Comparison of ENCODE assay signal across 31 cellular contexts in the genomic region with DNA sequence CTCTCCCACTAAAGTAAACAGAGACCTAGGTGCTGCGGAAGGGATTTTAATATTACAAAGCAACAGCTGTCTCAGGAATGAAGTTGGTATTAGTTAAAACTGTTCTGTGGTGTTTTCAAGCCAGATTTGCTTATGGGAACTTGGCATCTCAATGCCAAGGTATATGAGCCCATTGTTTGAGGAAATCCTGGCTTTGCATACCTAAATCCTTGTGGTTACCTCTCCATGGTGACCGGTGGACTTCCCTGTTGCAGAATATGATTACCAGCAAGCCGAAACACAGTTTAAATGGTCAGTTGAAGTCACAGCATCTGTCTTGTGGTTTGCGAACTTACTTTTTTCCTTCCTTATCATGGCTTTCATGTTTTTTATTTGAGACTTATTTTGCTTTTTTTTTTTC.
A peak's percentile ranks its signal among the peaks of the same experiment; 100 is the strongest.
DNase-seq lines count a peak whose midpoint lies in the region; FAIRE-seq and TF ChIP-seq lines count a peak whose summit lies in the region.
"Had no signal": no experiment of that assay in that cellular context is flagged by ENCODE, and none has a peak within 500 bp of the region (broad histone marks: within the 10 kb centered on the region; RNA-seq: fewer than 3 reads in every experiment).

No MANE protein-coding gene starts in this region.

- H3K4me1 ChIP-seq in PC-9 (replicated peaks; ENCODE audit: insufficient read depth): no peaks in the 10 kb centered on the region
- H3K4me1 ChIP-seq: HAP-1, Peyer's patch had no signal

- H3K4me2 ChIP-seq in PC-9: no peak overlapping the region

- no peaks in the 10 kb centered on the region for H3K9me2 ChIP-seq in PC-9 (ENCODE audit: insufficient read depth)

- H3K9me3 ChIP-seq in PC-9 (ENCODE audit: insufficient read depth, low read depth): no peaks in the 10 kb centered on the region
- H3K9me3 ChIP-seq: HAP-1, Peyer's patch had no signal

- H3K27me3 ChIP-seq in PC-9 (ENCODE audit: insufficient read depth, low read depth): no peaks in the 10 kb centered on the region
- H3K27me3 ChIP-seq: Peyer's patch had no signal

- H3K79me2 ChIP-seq in PC-9 (ENCODE audit: low read depth): no peaks in the 10 kb centered on the region

- H2AFZ ChIP-seq in PC-9: no peak overlapping the region
- H2AFZ ChIP-seq: GM23248 had no signal

- H3K4me3 Mint-ChIP-seq in activated T-helper 2 cell treated with anti-CD3 and anti-CD28 coated beads, Interferon-gamma antibody, Interleukin-2, Interleukin-4, amounts not matched to agents 10 μg/mL and 5 μg/mL and 100 μg/mL, durations not matched to agents 14 hours and 24 hours and 36 hours (ENCODE audit: low read depth): no peak overlapping the region
- H3K4me3 Mint-ChIP-seq: CD4-positive, alpha-beta memory T cell; HFFc6 had no signal

- no peaks in the 10 kb centered on the region for H4K20me1 ChIP-seq in PC-9 (ENCODE audit: insufficient read depth)

- no peak for TF ChIP-seq CTCF in PC-9 (conservative IDR thresholded peaks at IDR 0.05)

- no peaks in the 10 kb centered on the region for H3K36me3 Mint-ChIP-seq in activated T-helper 2 cell treated with anti-CD3 and anti-CD28 coated beads, Interferon-gamma antibody, Interleukin-2, Interleukin-4, amounts not matched to agents 10 μg/mL and 5 μg/mL and 100 μg/mL, durations not matched to agents 14 hours and 24 hours and 36 hours (ENCODE audit: low read depth)
- H3K36me3 Mint-ChIP-seq: CD4-positive, alpha-beta memory T cell had no signal

- no peaks in the 10 kb centered on the region for H3K4me1 Mint-ChIP-seq in activated T-helper 2 cell treated with anti-CD3 and anti-CD28 coated beads, Interferon-gamma antibody, Interleukin-2, Interleukin-4, amounts not matched to agents 10 μg/mL and 5 μg/mL and 100 μg/mL, durations not matched to agents 14 hours and 24 hours and 36 hours (ENCODE audit: low read depth)
- H3K4me1 Mint-ChIP-seq: CD4-positive, alpha-beta memory T cell had no signal

- no peak overlapping the region for H3K27ac ChIP-seq in PC-9
- H3K27ac ChIP-seq: GM23248, Peyer's patch, SK-N-MC had no signal

- FAIRE-seq in urothelium cell line (lab: Jason Lieb, UNC): no peak
- FAIRE-seq: G401.6, GM12878, GM19239 had no signal

- intact Hi-C loops in PC-9 (cut with micrococcal nuclease; ENCODE audit: unreplicated experiment): no loop called here
- intact Hi-C loops in activated T-helper 2 cell treated with anti-CD3 and anti-CD28 coated beads, Interferon-gamma antibody, Interleukin-2, Interleukin-4, amounts not matched to agents 10 μg/mL and 5 μg/mL and 100 μg/mL, durations not matched to agents 14 hours and 24 hours and 36 hours (cut with micrococcal nuclease): no loop called here

- H3F3A ChIP-seq in PC-9 (ENCODE audit: insufficient read depth, low read depth): peaks cover 4% of the 10 kb centered on the region; the same call in 1 of the 2 replicates

- H3K9me3 Mint-ChIP-seq in activated T-helper 2 cell treated with anti-CD3 and anti-CD28 coated beads, Interferon-gamma antibody, Interleukin-2, Interleukin-4, amounts not matched to agents 10 μg/mL and 5 μg/mL and 100 μg/mL, durations not matched to agents 14 hours and 24 hours and 36 hours: no peaks in the 10 kb centered on the region

- 0 out of 2 replicates have a peak, but pooled peaks cover 3% of the 10 kb centered on the region for H3K36me3 ChIP-seq in PC-9 (ENCODE audit: low read depth)
- H3K36me3 ChIP-seq: HAP-1, Peyer's patch had no signal

- DNase-seq in M059J (ENCODE audit: low read depth) (peak; percentile 7), PC-9 (peak; percentile 39 to 53), astrocyte of the hippocampus (ENCODE audit: low read depth, low spot score) (peak; percentile 11), urothelium cell line (ENCODE audit: low spot score) (peak; percentile 3), globus pallidus (ENCODE audit: low spot score) (no peak)
- no peak for DNase-seq in activated T-helper 2 cell treated with anti-CD3 and anti-CD28 coated beads, Interferon-gamma antibody, Interleukin-2, Interleukin-4, amounts not matched to agents 10 μg/mL and 5 μg/mL and 100 μg/mL, durations not matched to agents 14 hours and 24 hours and 36 hours (ENCODE audit: low spot score)
- DNase-seq in activated T-cell treated with anti-CD3 and anti-CD28 coated beads, Interleukin-2, amount 50 U/mL, for 48 hours: no peak
- DNase-seq: C1 segment of cervical spinal cord; CD4-positive, alpha-beta memory T cell; COR-L47; DMS53; GM23248; HFFc6; IMR-90; KG1; MM.1S; NCI-H1092 treated with DMSO at 0.1 percent for 48 hours; NCI-H1436; NCI-H187 treated with DMSO at 0.1 percent for 48 hours; NCI-H2107; NCI-H446 treated with DMSO at 0.1 percent for 48 hours; NCI-H69; Peyer's patch; SHP77 treated with DMSO at 0.1 percent for 48 hours; SW 1271; T-helper 2 cell had no signal

- H3K4me3 ChIP-seq in PC-9: no peak overlapping the region
- H3K4me3 ChIP-seq: GM12878, GM23248, HAP-1, Peyer's patch, SK-N-MC had no signal

- H3K27me3 Mint-ChIP-seq in activated T-helper 2 cell treated with anti-CD3 and anti-CD28 coated beads, Interferon-gamma antibody, Interleukin-2, Interleukin-4, amounts not matched to agents 10 μg/mL and 5 μg/mL and 100 μg/mL, durations not matched to agents 14 hours and 24 hours and 36 hours (ENCODE audit: low read depth): no peaks in the 10 kb centered on the region

- BruUV-seq in PC-9 (replicated peaks; lab: Mats Ljungman, UMichigan): no TSS peak

- POLR2A ChIA-PET in PC-9 (lab: Charles Lee; ENCODE audit: unreplicated experiment): interaction anchor here (0.7 kb wide), 1 partner anchor 144 kb away, joined by 4 read pairs; a partner anchor contains a TSS

- CTCF ChIA-PET in PC-9 (lab: Charles Lee): no interaction called here

- H3K27ac Mint-ChIP-seq in activated T-helper 2 cell treated with anti-CD3 and anti-CD28 coated beads, Interferon-gamma antibody, Interleukin-2, Interleukin-4, amounts not matched to agents 10 μg/mL and 5 μg/mL and 100 μg/mL, durations not matched to agents 14 hours and 24 hours and 36 hours: no peak overlapping the region
- H3K27ac Mint-ChIP-seq: CD4-positive, alpha-beta memory T cell; HFFc6 had no signal

Comparison
In these comparisons a context has a peak if more than half of its experiments do, and no peak if none do; other contexts are left out.
1. DNase-seq: peak in M059J (single experiment), PC-9 (2 of 2), astrocyte of the hippocampus (single experiment) and urothelium cell line (single experiment); none in activated T-helper 2 cell treated with anti-CD3 and anti-CD28 coated beads, Interferon-gamma antibody, Interleukin-2, Interleukin-4, amounts not matched to agents 10 μg/mL and 5 μg/mL and 100 μg/mL, durations not matched to agents 14 hours and 24 hours and 36 hours (single experiment), activated T-cell treated with anti-CD3 and anti-CD28 coated beads, Interleukin-2, amount 50 U/mL, for 48 hours (0 of 2) and globus pallidus (single experiment).